15 cellular contexts compared by ENCODE assay signal in the genomic region with DNA sequence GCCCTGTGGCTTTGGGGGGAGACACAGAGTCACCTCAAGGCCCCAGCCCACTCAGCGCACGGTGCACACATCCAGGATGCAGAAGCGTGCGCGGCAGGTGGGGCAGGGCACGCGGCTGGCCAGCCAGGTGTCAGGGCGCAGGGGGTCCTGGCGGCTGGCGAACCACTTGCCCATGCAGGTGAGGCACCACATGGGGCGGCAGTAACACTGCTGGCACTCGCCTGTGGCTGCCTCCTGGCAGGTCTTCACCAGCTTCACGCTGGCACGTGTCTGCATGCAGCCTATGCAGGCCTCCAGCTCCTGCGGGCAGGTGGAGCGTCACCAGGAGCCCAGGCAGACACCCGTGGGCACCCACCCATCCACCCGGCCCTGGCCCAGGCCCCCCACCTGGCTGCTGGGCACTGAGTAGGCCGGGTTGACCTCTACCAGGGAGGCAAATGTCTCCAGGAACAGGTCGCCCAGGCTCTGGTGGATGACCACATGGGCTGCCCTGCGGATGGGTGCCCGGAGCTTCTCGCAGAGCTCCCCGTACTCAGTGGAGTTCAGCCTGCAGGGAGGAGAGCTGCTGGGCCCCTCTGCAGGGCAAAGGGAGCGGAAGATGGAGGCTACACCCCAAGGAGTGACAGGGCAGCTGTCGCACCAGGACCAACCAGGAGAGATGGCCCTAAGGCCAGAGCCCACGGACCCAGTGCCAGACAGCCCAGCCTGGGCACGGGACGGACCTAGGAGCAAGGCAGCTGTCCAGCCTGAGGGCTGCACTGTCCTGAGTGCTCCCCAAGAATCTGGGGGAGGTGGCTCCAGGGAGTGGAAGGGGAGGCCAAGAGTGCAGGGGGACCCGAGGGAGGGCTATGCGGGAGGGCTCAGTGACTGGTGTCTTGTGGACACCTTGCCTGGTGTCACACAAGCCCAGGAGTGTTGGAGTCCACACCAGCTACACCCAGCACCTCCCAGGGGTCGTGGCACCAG. TPM values are rescaled to one million over a fixed set of nuclear protein-coding genes. Genes with fewer than 3 reads are reported as not detected.
DNase-seq lines count a peak whose midpoint lies in the region; ATAC-seq and TF ChIP-seq lines count a peak whose summit lies in the region.
"Had no signal": no experiment of that assay in that cellular context is flagged by ENCODE, and none has a peak within 500 bp of the region (broad histone marks: within the 10 kb centered on the region; RNA-seq: fewer than 3 reads in every experiment).

No MANE protein-coding gene starts in this region.

- H3K4me1 ChIP-seq in ovary (ENCODE audit: insufficient read depth) (peaks cover 14% of the 10 kb centered on the region), gastroesophageal sphincter (peaks cover 0 to 89% (median 34%) of the 10 kb centered on the region in 3 donors)

- H3K27ac ChIP-seq in ovary (no peak overlapping the region), gastroesophageal sphincter (peak overlapping the region in 1 of 4 donors; percentile 24)

- intact Hi-C loops in ovary (cut with DNase I) = no loop called here

- H3K4me3 Mint-ChIP-seq in IgD-negative memory B cell = peak overlapping the region in 1 of 4 donors; percentile 83
- peak overlapping the region; percentile 98 for H3K4me3 Mint-ChIP-seq in activated T-helper 17 cell treated with anti-CD3 and anti-CD28 coated beads, Interleukin-2, amount 50 U/mL, for 72 hours

- H3K27me3 ChIP-seq in ovary = no peaks in the 10 kb centered on the region
- no peaks in the 10 kb centered on the region for H3K27me3 ChIP-seq in gastroesophageal sphincter

- H3K9me3 ChIP-seq in ovary = no peaks in the 10 kb centered on the region
- no peaks in the 10 kb centered on the region for H3K9me3 ChIP-seq in gastroesophageal sphincter
- H3K9me3 ChIP-seq: prostate gland had no signal

- no peak for ATAC-seq in activated T-helper 17 cell treated with anti-CD3 and anti-CD28 coated beads, Interleukin-2, amount 50 U/mL, for 72 hours (replicated peaks)
- ATAC-seq in GM21526 (IDR thresholded peaks at IDR 0.05; ENCODE audit: low FRiP score, unreplicated experiment) (no peak), gastroesophageal sphincter (no peak)
- ATAC-seq: PC-3 had no signal

- H3K9me3 Mint-ChIP-seq in IgD-negative memory B cell = no peaks in the 10 kb centered on the region
- H3K9me3 Mint-ChIP-seq in activated T-helper 17 cell treated with anti-CD3 and anti-CD28 coated beads, Interleukin-2, amount 50 U/mL, for 72 hours = no peaks in the 10 kb centered on the region
- H3K9me3 Mint-ChIP-seq: CD8-positive, alpha-beta memory T cell had no signal

- TF ChIP-seq POLR2A in ovary (IDR thresholded peaks at IDR 0.05) (no peak), gastroesophageal sphincter (IDR thresholded peaks at IDR 0.05) (no peak)

- TF ChIP-seq EP300 in ovary (IDR thresholded peaks at IDR 0.05) (no peak), gastroesophageal sphincter (IDR thresholded peaks at IDR 0.05) (no peak)

- H3K27me3 Mint-ChIP-seq in IgD-negative memory B cell = no peaks in the 10 kb centered on the region
- H3K27me3 Mint-ChIP-seq in activated T-helper 17 cell treated with anti-CD3 and anti-CD28 coated beads, Interleukin-2, amount 50 U/mL, for 72 hours = no peaks in the 10 kb centered on the region
- H3K27me3 Mint-ChIP-seq: CD8-positive, alpha-beta memory T cell had no signal

- 86 to 90% (median 87%) methylated on average over 29 to 32 of the region's 32 CpGs for WGBS in ovary, 3 donors
- 100% methylated on average over 3 of the region's 32 CpGs; no CpG with 5 or more reads in 1 of the 2 donors for WGBS in gastroesophageal sphincter (ENCODE audit: low coverage in 1 of 2), 2 donors

- peak overlapping the region in 2 of 3 donors; percentile 67 to 99 for H3K27ac Mint-ChIP-seq in IgD-negative memory B cell
- no peak overlapping the region for H3K27ac Mint-ChIP-seq in activated T-helper 17 cell treated with anti-CD3 and anti-CD28 coated beads, Interleukin-2, amount 50 U/mL, for 72 hours

- H3K4me3 ChIP-seq in ovary (no peak overlapping the region), gastroesophageal sphincter (no peak overlapping the region)
- H3K4me3 ChIP-seq: prostate gland had no signal

- TF ChIP-seq CTCF in ovary (IDR thresholded peaks at IDR 0.05) (no peak), gastroesophageal sphincter (IDR thresholded peaks at IDR 0.05) (no peak)

- no peaks in the 10 kb centered on the region for H3K36me3 Mint-ChIP-seq in IgD-negative memory B cell
- H3K36me3 Mint-ChIP-seq in activated T-helper 17 cell treated with anti-CD3 and anti-CD28 coated beads, Interleukin-2, amount 50 U/mL, for 72 hours (ENCODE audit: low read depth) = peaks cover 54% of the 10 kb centered on the region

- H3K36me3 ChIP-seq in ovary (no peaks in the 10 kb centered on the region), gastroesophageal sphincter (peaks cover 0 to 32% of the 10 kb centered on the region in 2 donors)

- H3K4me1 Mint-ChIP-seq in IgD-negative memory B cell = peaks cover 35 to 49% (median 40%) of the 10 kb centered on the region in 3 donors
- H3K4me1 Mint-ChIP-seq in activated T-helper 17 cell treated with anti-CD3 and anti-CD28 coated beads, Interleukin-2, amount 50 U/mL, for 72 hours = peaks cover 6% of the 10 kb centered on the region

- peak; percentile 3 for DNase-seq in Daoy (ENCODE audit: low read depth)
- DNase-seq in ovary = peak in 4 of 5 donors; percentile 15 to 40 (median 26)
- DNase-seq in DMS79 treated with DMSO at 0.1 percent for 48 hours (lab: John Stamatoyannopoulos, UW) = no peak
- DNase-seq: activated gamma-delta T cell; cortex of kidney; GF-D8; NCI-H2227 treated with DMSO at 0.1 percent for 48 hours; PC-3; stimulated activated CD4-positive, alpha-beta T cell treated with anti-CD3 and anti-CD28 coated beads, Interleukin-12 subunit alpha, Interleukin-12 subunit beta, amount 100 ng/mL, for 4 hours had no signal

RNA-seq across cellular contexts. Expression of a gene that starts 3.7 kb away (rescaled TPM):
- total RNA-seq in Daoy (2014; rRNA removed; shearing (Covaris generic)) = 19.9 and 20.6 TPM in 2 replicates
- polyA plus RNA-seq in IgD-negative memory B cell (46.1 TPM), ovary (10 to 100 TPM in 1 of 2 donors, 1 to 10 TPM in 1; 5.6 to 43.2 TPM)
- 10 to 100 TPM; 15.7 to 16.0 TPM for total RNA-seq in activated T-helper 17 cell treated with anti-CD3 and anti-CD28 coated beads, Interleukin-2, amount 50 U/mL, for 72 hours
- total RNA-seq in ovary (10 to 100 TPM; 27.6 to 42.5 (median 40.3) TPM), gastroesophageal sphincter (10 to 100 TPM; 46.6 to 94.2 (median 64.6) TPM)

RNA-seq across cellular contexts. Expression of a gene that starts 3.9 kb away (rescaled TPM):
- 24.5 and 34.9 TPM in 2 replicates for total RNA-seq in Daoy (2014; rRNA removed; shearing (Covaris generic))
- 20.0 TPM for polyA plus RNA-seq in IgD-negative memory B cell
- total RNA-seq in activated T-helper 17 cell treated with anti-CD3 and anti-CD28 coated beads, Interleukin-2, amount 50 U/mL, for 72 hours = 100 to 1,000 TPM; 151 to 204 TPM
- total RNA-seq in ovary = 10 to 100 TPM in 1 of 7 donors, 1 to 10 TPM in 6; 2.1 to 10.4 (median 6.0) TPM
- polyA plus RNA-seq in ovary = 1 to 10 TPM; 5.3 to 7.0 TPM
- 1 to 10 TPM; 6.0 to 8.2 (median 7.1) TPM for total RNA-seq in gastroesophageal sphincter

RNA-seq across cellular contexts. Expression of a gene that starts 5.3 kb away (rescaled TPM):
- total RNA-seq in Daoy (2014; rRNA removed; shearing (Covaris generic)) = 126 and 156 TPM in 2 replicates
- polyA plus RNA-seq in IgD-negative memory B cell (49.1 TPM), ovary (10 to 100 TPM; 30.9 to 64.8 TPM)
- 100 to 1,000 TPM in 1 of 2 donors, 10 to 100 TPM in 1; 68.2 to 132 TPM for total RNA-seq in activated T-helper 17 cell treated with anti-CD3 and anti-CD28 coated beads, Interleukin-2, amount 50 U/mL, for 72 hours
- total RNA-seq in ovary (10 to 100 TPM; 32.0 to 51.4 (median 36.7) TPM), gastroesophageal sphincter (10 to 100 TPM; 34.1 to 54.0 (median 38.6) TPM)

RNA-seq across cellular contexts. Expression of a gene that starts 33.3 kb away (rescaled TPM):
- total RNA-seq in Daoy (2014; rRNA removed; shearing (Covaris generic)) = 3.5 and 10.9 TPM in 2 replicates
- polyA plus RNA-seq in IgD-negative memory B cell (1.5 TPM), ovary (1 to 10 TPM in 1 of 2 donors, under 1 TPM in 1; 0.32 to 4.3 TPM)
- total RNA-seq in activated T-helper 17 cell treated with anti-CD3 and anti-CD28 coated beads, Interleukin-2, amount 50 U/mL, for 72 hours = 1 to 10 TPM; 1.8 to 2.6 TPM
- total RNA-seq in ovary (1 to 10 TPM; 1.7 to 5.1 (median 2.4) TPM), gastroesophageal sphincter (10 to 100 TPM in 1 of 4 donors, 1 to 10 TPM in 3; 1.2 to 18.4 (median 4.9) TPM)
